ENCODE assay signal across 8 cellular contexts in the genomic region with DNA sequence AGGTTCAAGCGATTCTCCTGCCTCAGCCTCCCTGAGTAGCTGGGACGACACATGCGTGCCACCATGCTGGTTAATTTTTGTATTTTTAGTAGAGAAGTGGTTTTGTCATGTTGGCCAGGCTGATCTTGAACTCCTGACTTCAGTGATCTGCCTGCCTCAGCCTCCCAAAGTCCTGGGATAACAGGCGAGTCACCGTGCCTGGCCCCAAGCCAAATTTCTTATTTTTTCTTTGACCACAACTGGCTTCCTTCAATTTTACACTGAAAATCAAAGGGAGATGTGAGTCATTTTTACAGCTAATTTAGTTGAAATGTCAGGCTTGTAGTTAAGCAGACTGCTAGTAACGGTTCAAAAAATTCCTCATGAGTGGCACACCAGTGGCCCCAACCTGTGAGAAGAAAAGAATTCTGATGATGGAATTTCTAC. TPM values are rescaled to one million over a fixed set of nuclear protein-coding genes. Genes with fewer than 3 reads are reported as not detected.
DNase-seq lines count a peak whose midpoint lies in the region; ATAC-seq, FAIRE-seq and TF ChIP-seq lines count a peak whose summit lies in the region.

No MANE protein-coding gene starts in this region.

- no peak overlapping the region for H3K4me3 ChIP-seq in brain microvascular endothelial cell (ENCODE audit: low read depth, low read length)
- no peak overlapping the region for H3K4me3 ChIP-seq in skeletal muscle cell (ENCODE audit: low read depth, low read length)
- no peak overlapping the region for H3K4me3 ChIP-seq in Karpas-422 (ENCODE audit: low read length)

- 0 out of 2 replicates have a peak, but pooled peaks cover 3% of the 10 kb centered on the region for H4K20me1 ChIP-seq in Karpas-422 (ENCODE audit: insufficient read depth, low read depth, low read length)

- H2AFZ ChIP-seq in Karpas-422 (ENCODE audit: low read length), result no peak overlapping the region

- no peak for TF ChIP-seq CTCF in brain microvascular endothelial cell (IDR thresholded peaks at IDR 0.05; ENCODE audit: low read depth, low read length, missing control alignments)

- peaks cover 99% of the 10 kb centered on the region for H3K79me2 ChIP-seq in Karpas-422 (ENCODE audit: low read length)

- H3K9ac ChIP-seq in Karpas-422 (ENCODE audit: low read length), result no peak overlapping the region

- H3K27ac ChIP-seq in brain microvascular endothelial cell (peak overlapping the region; percentile 68), Karpas-422 (ENCODE audit: low read length) (no peak overlapping the region)

- H3K4me2 ChIP-seq in Karpas-422 (ENCODE audit: low read depth, low read length, poor library complexity, severe bottlenecking), result no peak overlapping the region

- FAIRE-seq in RCC 7860 (lab: Jason Lieb, UNC), result peak; percentile 99

- no peak for ATAC-seq in GM21447 (IDR thresholded peaks at IDR 0.05; ENCODE audit: unreplicated experiment)

- H3K36me3 ChIP-seq in brain microvascular endothelial cell (replicated peaks) (peaks cover 2% of the 10 kb centered on the region), Karpas-422 (ENCODE audit: insufficient read depth, low read length) (peaks cover 8% of the 10 kb centered on the region; the same call in 1 of the 2 replicates)

- in situ Hi-C loops in brain microvascular endothelial cell (cut with HindIII; ENCODE audit: low pct_ligation_motif_present, low sequenced_read_pairs), result no loop called here

- H3K9me2 ChIP-seq in Karpas-422 (replicated peaks; ENCODE audit: insufficient read depth, low read length), result no peaks in the 10 kb centered on the region

- DNase-seq in ELF-1 (ENCODE audit: low read depth, low spot score) (peak; percentile 10), RCC 7860 (ENCODE audit: low spot score) (peak; percentile 99), brain microvascular endothelial cell (peak; percentile 90), skeletal muscle cell (ENCODE audit: low read depth) (peak; percentile 74), Karpas-422 (no peak), KG1 (lab: John Stamatoyannopoulos, UW) (no peak), NCI-H128 (lab: John Stamatoyannopoulos, UW; ENCODE audit: unreplicated experiment) (no peak)

- peaks cover 8% of the 10 kb centered on the region for H3K4me1 ChIP-seq in Karpas-422 (ENCODE audit: low read length)

- H3K27me3 ChIP-seq in brain microvascular endothelial cell (replicated peaks) (no peaks in the 10 kb centered on the region), Karpas-422 (ENCODE audit: low read length) (no peaks in the 10 kb centered on the region)

- H3K9me3 ChIP-seq in Karpas-422 (ENCODE audit: low read length), result no peaks in the 10 kb centered on the region

RNA-seq across cellular contexts. Expression of gene RNF216, which starts 7.8 kb away (rescaled TPM):
- 30.1 and 38.6 TPM in 2 replicates for total RNA-seq in Karpas-422 (2014; rRNA removed; shearing (Covaris generic); ENCODE audit: low replicate concordance)

Comparison
In these comparisons a context has a peak if more than half of its experiments do, and no peak if none do; other contexts are left out.
1. DNase-seq: peak in ELF-1 (single experiment), RCC 7860 (single experiment), brain microvascular endothelial cell (single experiment) and skeletal muscle cell (single experiment); none in Karpas-422 (single experiment), KG1 (single experiment) and NCI-H128 (single experiment).